ENCODE assay signal across 1 cellular context in genomic region chr12:55834400-55834799, GRCh38. TPM values are rescaled to one million over a fixed set of nuclear protein-coding genes. Genes with fewer than 3 reads are reported as not detected.
"Had no signal": no experiment of that assay in that cellular context is flagged by ENCODE, and none has a peak within 500 bp of the region (broad histone marks: within the 10 kb centered on the region; RNA-seq: fewer than 3 reads in every experiment).

No MANE protein-coding gene starts in this region.

RNA-seq across cellular contexts. Expression of gene MMP19, which starts 8.3 kb away (rescaled TPM):
- polyA plus RNA-seq: naive thymus-derived CD4-positive, alpha-beta T cell had no signal
